Comparison of ENCODE assay signal across 12 cellular contexts in the genomic region with DNA sequence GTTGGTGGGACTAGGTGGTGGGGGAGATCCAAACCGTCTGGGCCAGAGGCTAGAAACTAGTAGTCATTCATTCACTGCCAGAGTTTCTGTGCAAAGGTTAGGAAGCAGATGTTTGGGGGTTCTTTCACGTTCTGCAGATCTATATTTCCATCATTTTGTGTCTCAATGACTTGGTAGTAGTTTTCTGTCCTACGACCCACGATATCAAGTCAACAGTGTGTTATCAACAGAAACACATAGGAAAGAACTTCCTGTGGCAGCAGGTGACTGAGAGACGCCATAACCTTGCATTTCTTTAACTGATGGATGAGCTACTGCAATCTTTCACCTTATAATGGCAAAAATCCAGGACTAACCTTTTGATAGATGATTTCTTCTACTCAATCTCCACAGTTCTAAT. TPM values are rescaled to one million over a fixed set of nuclear protein-coding genes. Genes with fewer than 3 reads are reported as not detected.
DNase-seq lines count a peak whose midpoint lies in the region; ATAC-seq and TF ChIP-seq lines count a peak whose summit lies in the region.
"Had no signal": no experiment of that assay in that cellular context is flagged by ENCODE, and none has a peak within 500 bp of the region (broad histone marks: within the 10 kb centered on the region; RNA-seq: fewer than 3 reads in every experiment).

No MANE protein-coding gene starts in this region.

- CTCF ChIA-PET in A673 (lab: Charles Lee): no interaction called here

- TF ChIP-seq CTCF in A673 (conservative IDR thresholded peaks at IDR 0.05; ENCODE audit: low read depth, low read length): no peak
- no peak for TF ChIP-seq CTCF in GM12864 (IDR thresholded peaks at IDR 0.05; ENCODE audit: low read depth, low read length, missing control alignments)
- TF ChIP-seq CTCF in fibroblast of lung (conservative IDR thresholded peaks at IDR 0.05 in 1 of 2, IDR thresholded peaks at IDR 0.05 in 1 of 2; ENCODE audit: low read depth in 1 of 2, low read length in 2 of 2): no peak
- no peak for TF ChIP-seq CTCF in tibial nerve (IDR thresholded peaks at IDR 0.05)

- peak overlapping the region; percentile 54 for H3K4me2 ChIP-seq in fibroblast of lung (ENCODE audit: extremely low read depth, insufficient read depth, low read length)

- H3K4me1 ChIP-seq in A673 (ENCODE audit: insufficient read depth, low read length, poor library complexity, severe bottlenecking) (peaks cover 5% of the 10 kb centered on the region), fibroblast of lung (ENCODE audit: control insufficient read depth, extremely low read depth, insufficient read depth, low read length) (peaks cover 2% of the 10 kb centered on the region), tibial nerve (peaks cover 0 to 13% (median 2%) of the 10 kb centered on the region in 4 donors)

- ATAC-seq in HG03521 (IDR thresholded peaks at IDR 0.05; ENCODE audit: unreplicated experiment): no peak
- ATAC-seq in HG02642 (IDR thresholded peaks at IDR 0.05; ENCODE audit: poor library complexity, unreplicated experiment): no peak
- ATAC-seq in HG03045 (IDR thresholded peaks at IDR 0.05; ENCODE audit: unreplicated experiment): no peak
- ATAC-seq: lower lobe of right lung had no signal

- intact Hi-C loops in A673 (cut with micrococcal nuclease; ENCODE audit: unreplicated experiment): no loop called here

- TF ChIP-seq POLR2A in tibial nerve (IDR thresholded peaks at IDR 0.05): no peak

- H3K27me3 ChIP-seq in A673 (replicated peaks; ENCODE audit: insufficient read depth, low read depth, low read length, poor library complexity) (no peaks in the 10 kb centered on the region), fibroblast of lung (ENCODE audit: control insufficient read depth, insufficient read depth, low read length) (no peaks in the 10 kb centered on the region), tibial nerve (no peaks in the 10 kb centered on the region)
- H3K27me3 ChIP-seq: right atrium auricular region had no signal

- H3K9ac ChIP-seq in SK-N-MC (ENCODE audit: insufficient read length) (no peak overlapping the region), fibroblast of lung (ENCODE audit: insufficient read depth, low read length) (no peak overlapping the region)

- POLR2A ChIA-PET in A673 (lab: Charles Lee; ENCODE audit: low non-redundant PET): no interaction called here

- peak overlapping the region; percentile 40 for H2AFZ ChIP-seq in fibroblast of lung (ENCODE audit: low read length)

- TF ChIP-seq EP300 in tibial nerve (IDR thresholded peaks at IDR 0.05): no peak

- H3K9me3 ChIP-seq in A673 (ENCODE audit: low read depth, low read length, poor library complexity, severe bottlenecking): no peaks in the 10 kb centered on the region
- H3K9me3 ChIP-seq in SK-N-MC (ENCODE audit: low read depth, low read length): no peaks in the 10 kb centered on the region
- H3K9me3 ChIP-seq in fibroblast of lung (ENCODE audit: control insufficient read depth, insufficient read depth, low read depth, low read length): no peaks in the 10 kb centered on the region
- no peaks in the 10 kb centered on the region for H3K9me3 ChIP-seq in tibial nerve
- H3K9me3 ChIP-seq: lower lobe of right lung, right atrium auricular region had no signal

- H3K79me2 ChIP-seq in fibroblast of lung (ENCODE audit: control insufficient read depth, insufficient read depth, low read length): peaks cover 39% of the 10 kb centered on the region

- peak overlapping the region; percentile 76 for H3K4me3 ChIP-seq in A673 (ENCODE audit: low read depth, low read length, poor library complexity, severe bottlenecking)
- H3K4me3 ChIP-seq in GM12864 (ENCODE audit: low read depth, low read length): peak overlapping the region; percentile 96
- peak overlapping the region; percentile 36 for H3K4me3 ChIP-seq in SK-N-MC
- H3K4me3 ChIP-seq in fibroblast of lung (replicated peaks in 1 of 4; ENCODE audit: control extremely low read depth in 1 of 4, insufficient read depth in 1 of 4, low read depth in 3 of 4, low read length in 4 of 4): peak overlapping the region in 3 of 4 experiments; percentile 12 to 33 (median 16)
- no peak overlapping the region for H3K4me3 ChIP-seq in tibial nerve
- H3K4me3 ChIP-seq: lower lobe of right lung, right atrium auricular region had no signal

- H3K27ac ChIP-seq in A673 (ENCODE audit: low read depth, low read length, poor library complexity, severe bottlenecking) (peak overlapping the region; percentile 32), SK-N-MC (no peak overlapping the region), fibroblast of lung (ENCODE audit: insufficient read depth, low read length) (no peak overlapping the region), tibial nerve (no peak overlapping the region)
- H3K27ac ChIP-seq: lower lobe of right lung, right atrium auricular region had no signal

- TSS peak; percentile 32 for BruUV-seq in A673 (replicated peaks; lab: Mats Ljungman, UMichigan)

- no peaks in the 10 kb centered on the region for H4K20me1 ChIP-seq in fibroblast of lung (ENCODE audit: control insufficient read depth, extremely low read depth, insufficient read depth, low read length)

- DNase-seq in A673 (ENCODE audit: low spot score) (no peak), GM12864 (ENCODE audit: low read depth) (no peak), SK-N-MC (ENCODE audit: low read depth, low spot score) (no peak), fibroblast of lung (ENCODE audit: low read depth in 2 of 2) (no peak), tibial nerve (ENCODE audit: low spot score in 2 of 2) (no peak)
- DNase-seq: foreskin fibroblast, lower lobe of right lung, NCI-H1105 treated with DMSO at 0.1 percent for 48 hours had no signal

- H3K36me3 ChIP-seq in A673 (ENCODE audit: insufficient read depth, low read length, poor library complexity, severe bottlenecking) (peaks cover 22% of the 10 kb centered on the region), SK-N-MC (ENCODE audit: insufficient read depth, low read length) (peaks cover 6% of the 10 kb centered on the region), fibroblast of lung (ENCODE audit: control insufficient read depth, insufficient read depth, low read length) (no peaks in the 10 kb centered on the region), tibial nerve (no peaks in the 10 kb centered on the region)
- H3K36me3 ChIP-seq: lower lobe of right lung, right atrium auricular region had no signal

- 61 to 63% methylated on average over 5 of the region's 5 CpGs for WGBS in tibial nerve, 2 donors

RNA-seq across cellular contexts. Expression of a gene that starts 1.8 kb away (rescaled TPM):
- total RNA-seq in A673 (2021) (67.9 and 68.5 TPM in 2 replicates), fibroblast of lung (2.1 and 19.0 TPM in 2 replicates), tibial nerve (1 to 10 TPM in 1 of 4 donors, under 1 TPM in 1, not detected in 2; 0.63 to 5.7 TPM)
- polyA plus RNA-seq in fibroblast of lung: 16.1 and 51.6 TPM in 2 replicates
- 10.1 and 35.8 TPM in 2 replicates for polyA plus RNA-seq in fibroblast of lung (2012)
- polyA minus RNA-seq in fibroblast of lung (ENCODE audit: low replicate concordance): 2.0 and 2.1 TPM in 2 replicates

RNA-seq across cellular contexts. Expression of a gene that starts 16.1 kb away (rescaled TPM):
- total RNA-seq in A673 (2021): 15.9 and 24.2 TPM in 2 replicates
- 161 and 298 TPM in 2 replicates for total RNA-seq in fibroblast of lung
- polyA plus RNA-seq in fibroblast of lung: 215 and 314 TPM in 2 replicates
- polyA plus RNA-seq in fibroblast of lung (2012): 184 and 340 TPM in 2 replicates
- 121 and 188 TPM in 2 replicates for polyA minus RNA-seq in fibroblast of lung (ENCODE audit: low replicate concordance)
- 10 to 100 TPM; 39.6 to 70.4 (median 59.2) TPM for total RNA-seq in tibial nerve

Comparison
In these comparisons a context has a peak if more than half of its experiments do, and no peak if none do; other contexts are left out.
1. H3K4me3 ChIP-seq: peak in A673 (single experiment), GM12864 (single experiment), SK-N-MC (single experiment) and fibroblast of lung (3 of 4); none in tibial nerve (0 of 4).